Comparison of ENCODE assay signal across 7 cellular contexts in the genomic region with DNA sequence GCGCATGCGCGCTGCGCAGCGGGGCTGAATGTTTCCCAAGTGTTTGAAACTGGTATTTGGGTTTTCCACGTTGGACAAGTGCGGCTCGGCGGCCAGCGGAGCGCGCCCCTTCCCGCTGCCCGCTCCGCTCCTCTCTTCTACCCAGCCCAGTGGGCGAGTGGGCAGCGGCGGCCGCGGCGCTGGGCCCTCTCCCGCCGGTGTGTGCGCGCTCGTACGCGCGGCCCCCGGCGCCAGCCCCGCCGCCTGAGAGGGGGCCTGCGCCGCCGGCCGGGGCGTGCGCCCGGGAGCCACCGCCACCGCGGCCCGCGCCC. TPM values are rescaled to one million over a fixed set of nuclear protein-coding genes. Genes with fewer than 3 reads are reported as not detected.
DNase-seq lines count a peak whose midpoint lies in the region; ATAC-seq and TF ChIP-seq lines count a peak whose summit lies in the region.

A gene with protein sequence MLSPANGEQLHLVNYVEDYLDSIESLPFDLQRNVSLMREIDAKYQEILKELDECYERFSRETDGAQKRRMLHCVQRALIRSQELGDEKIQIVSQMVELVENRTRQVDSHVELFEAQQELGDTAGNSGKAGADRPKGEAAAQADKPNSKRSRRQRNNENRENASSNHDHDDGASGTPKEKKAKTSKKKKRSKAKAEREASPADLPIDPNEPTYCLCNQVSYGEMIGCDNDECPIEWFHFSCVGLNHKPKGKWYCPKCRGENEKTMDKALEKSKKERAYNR (plus strand): TSS at position 59 of the 311 bp plus-strand sequence. CDS start 450 bp downstream, outside the sequence.

- POLR2A ChIA-PET in activated CD8-positive, alpha-beta T cell treated with anti-CD3 and anti-CD28 coated beads, Interleukin-2, amount 10 ng/mL, durations not matched to agents 7 days and 5 days (lab: Charles Lee), result interaction anchor here (2.0 kb wide), 1 partner anchor 201 kb away, joined by 26 read pairs; a partner anchor contains a TSS

- peak within 1 kb of the TSS; percentile 96 for H3K27ac ChIP-seq in HL-60 (replicated peaks)

- peaks cover 2% of the 10 kb centered on the region for H3K36me3 Mint-ChIP-seq in activated CD8-positive, alpha-beta T cell treated with anti-CD3 and anti-CD28 coated beads, Interleukin-2, amount 10 ng/mL, durations not matched to agents 7 days and 5 days (ENCODE audit: low read depth)
- H3K36me3 Mint-ChIP-seq in stimulated activated naive B cell treated with anti-CD40 and anti-IgM and Interleukin-4, amounts not matched to agents 10 μg/mL and 1 μg/mL and 100 μg/mL, for 72 hours, result peaks cover 2 to 3% of the 10 kb centered on the region in 2 donors

- peaks cover 2% of the 10 kb centered on the region for H3K9me3 ChIP-seq in iPS-18c (ENCODE audit: control insufficient read depth, insufficient read depth, low read length)

- H3K27ac Mint-ChIP-seq in activated CD8-positive, alpha-beta T cell treated with anti-CD3 and anti-CD28 coated beads, Interleukin-2, amount 10 ng/mL, durations not matched to agents 7 days and 5 days, result peak within 1 kb of the TSS; percentile 97
- peak within 1 kb of the TSS; percentile 98 for H3K27ac Mint-ChIP-seq in stimulated activated naive B cell treated with anti-CD40 and anti-IgM and Interleukin-4, amounts not matched to agents 10 μg/mL and 1 μg/mL and 100 μg/mL, for 72 hours

- no peak for ATAC-seq in activated CD8-positive, alpha-beta T cell treated with anti-CD3 and anti-CD28 coated beads, Interleukin-2, amount 10 ng/mL, durations not matched to agents 7 days and 5 days
- no peak for ATAC-seq in stimulated activated naive B cell treated with anti-CD40 and anti-IgM and Interleukin-4, amounts not matched to agents 10 μg/mL and 1 μg/mL and 100 μg/mL, for 72 hours (replicated peaks)
- ATAC-seq in GM21367 (IDR thresholded peaks at IDR 0.05; ENCODE audit: unreplicated experiment), result no peak
- ATAC-seq in HG03159 (IDR thresholded peaks at IDR 0.05; ENCODE audit: unreplicated experiment), result no peak
- no peak for ATAC-seq in HG03196 (IDR thresholded peaks at IDR 0.05; ENCODE audit: unreplicated experiment)

- H3K4me3 Mint-ChIP-seq in activated CD8-positive, alpha-beta T cell treated with anti-CD3 and anti-CD28 coated beads, Interleukin-2, amount 10 ng/mL, durations not matched to agents 7 days and 5 days, result peak within 1 kb of the TSS; percentile 93
- peak within 1 kb of the TSS; percentile 97 to 98 for H3K4me3 Mint-ChIP-seq in stimulated activated naive B cell treated with anti-CD40 and anti-IgM and Interleukin-4, amounts not matched to agents 10 μg/mL and 1 μg/mL and 100 μg/mL, for 72 hours

- H3K4me3 ChIP-seq in HL-60 (replicated peaks; ENCODE audit: insufficient read depth, low read length) (peak within 1 kb of the TSS; percentile 98), iPS-18c (ENCODE audit: insufficient read depth, low read depth, low read length) (peak within 1 kb of the TSS; percentile 97)

- DNase-seq in HL-60 (ENCODE audit: low read depth in 1 of 2, low spot score in 1 of 2), result no peak
- no peak for DNase-seq in activated CD8-positive, alpha-beta T cell treated with anti-CD3 and anti-CD28 coated beads, Interleukin-2, amount 10 ng/mL, durations not matched to agents 7 days and 5 days
- DNase-seq in stimulated activated naive B cell treated with anti-CD40 and anti-IgM and Interleukin-4, amounts not matched to agents 10 μg/mL and 1 μg/mL and 100 μg/mL, for 72 hours, result no peak

- H3K27me3 Mint-ChIP-seq in activated CD8-positive, alpha-beta T cell treated with anti-CD3 and anti-CD28 coated beads, Interleukin-2, amount 10 ng/mL, durations not matched to agents 7 days and 5 days (ENCODE audit: low read depth), result no peaks in the 10 kb centered on the region
- no peaks in the 10 kb centered on the region for H3K27me3 Mint-ChIP-seq in stimulated activated naive B cell treated with anti-CD40 and anti-IgM and Interleukin-4, amounts not matched to agents 10 μg/mL and 1 μg/mL and 100 μg/mL, for 72 hours

- no peaks in the 10 kb centered on the region for H3K9me3 Mint-ChIP-seq in activated CD8-positive, alpha-beta T cell treated with anti-CD3 and anti-CD28 coated beads, Interleukin-2, amount 10 ng/mL, durations not matched to agents 7 days and 5 days (ENCODE audit: insufficient read depth)
- no peaks in the 10 kb centered on the region for H3K9me3 Mint-ChIP-seq in stimulated activated naive B cell treated with anti-CD40 and anti-IgM and Interleukin-4, amounts not matched to agents 10 μg/mL and 1 μg/mL and 100 μg/mL, for 72 hours

- TF ChIP-seq CTCF in HL-60 (IDR thresholded peaks at IDR 0.05; ENCODE audit: insufficient read depth, low read length), result no peak

- H3K4me1 Mint-ChIP-seq in activated CD8-positive, alpha-beta T cell treated with anti-CD3 and anti-CD28 coated beads, Interleukin-2, amount 10 ng/mL, durations not matched to agents 7 days and 5 days (ENCODE audit: low read depth), result peaks cover 25% of the 10 kb centered on the region
- peaks cover 8 to 26% of the 10 kb centered on the region in 2 donors for H3K4me1 Mint-ChIP-seq in stimulated activated naive B cell treated with anti-CD40 and anti-IgM and Interleukin-4, amounts not matched to agents 10 μg/mL and 1 μg/mL and 100 μg/mL, for 72 hours

- CTCF ChIA-PET in activated CD8-positive, alpha-beta T cell treated with anti-CD3 and anti-CD28 coated beads, Interleukin-2, amount 10 ng/mL, durations not matched to agents 7 days and 5 days (lab: Charles Lee), result interaction anchor here (0.7 kb wide), 1 partner anchor 120 kb away, joined by 3 read pairs; no protein-coding TSS in a partner anchor

- H3K27me3 ChIP-seq in HL-60 (ENCODE audit: insufficient read depth, poor library complexity, severe bottlenecking), result no peaks in the 10 kb centered on the region

RNA-seq across cellular contexts. Expression of the gene that starts here (rescaled TPM):
- 10 to 100 TPM; 19.8 to 21.4 TPM for total RNA-seq in activated CD8-positive, alpha-beta T cell treated with anti-CD3 and anti-CD28 coated beads, Interleukin-2, amount 10 ng/mL, durations not matched to agents 7 days and 5 days
